Comparison of ENCODE assay signal across 27 cellular contexts in genomic region chr5:1020461-1020961, GRCh38. TPM values are rescaled to one million over a fixed set of nuclear protein-coding genes. Genes with fewer than 3 reads are reported as not detected.
DNase-seq lines count a peak whose midpoint lies in the region; ATAC-seq and TF ChIP-seq lines count a peak whose summit lies in the region.
"Had no signal": no experiment of that assay in that cellular context is flagged by ENCODE, and none has a peak within 500 bp of the region (broad histone marks: within the 10 kb centered on the region; RNA-seq: fewer than 3 reads in every experiment).

No MANE protein-coding gene starts in this region.

- DNase-seq in A673 (ENCODE audit: low spot score) = no peak
- DNase-seq in endodermal cell = no peak
- DNase-seq in mesothelial cell of epicardium (ENCODE audit: low spot score in 2 of 2, unreplicated experiment in 2 of 2) = no peak
- no peak for DNase-seq in activated naive CD4-positive, alpha-beta T cell treated with Interleukin-2 at 50 U/mL for 16 hours
- DNase-seq in CD8-positive, alpha-beta T cell = no peak
- DNase-seq: activated CD4-positive, alpha-beta T cell treated with anti-CD3 and anti-CD28 coated beads for 36 hours; activated CD8-positive, alpha-beta memory T cell treated with anti-CD3 and anti-CD28 coated beads for 24 hours; activated effector memory CD4-positive, alpha-beta T cell treated with Interleukin-2 at 50 U/mL for 16 hours; activated naive CD8-positive, alpha-beta T cell treated with anti-CD3 and anti-CD28 coated beads for 36 hours; Calu3; caudate nucleus; DND-41; gastrocnemius medialis; GOT3; IMR-90; NCI-H1092; NCI-H187 treated with DMSO at 0.1 percent for 48 hours; NCI-H748 treated with DMSO at 0.1 percent for 48 hours; stimulated activated CD4-positive, alpha-beta T cell treated with anti-CD3 and anti-CD28 coated beads, Interleukin-4, amount 100 ng/mL, for 4 hours; stimulated activated naive B cell treated with anti-CD40 and anti-IgM and Interleukin-4, amounts not matched to agents 10 μg/mL and 1 μg/mL and 100 μg/mL, for 72 hours; testis had no signal

- H3K36me3 ChIP-seq in A673 (ENCODE audit: insufficient read depth, low read length, poor library complexity, severe bottlenecking) (peaks cover 2% of the 10 kb centered on the region), HEK293 (ENCODE audit: control insufficient read depth in 2 of 2, insufficient read depth in 1 of 2, low read length in 2 of 2) (peaks cover 0 to 6% of the 10 kb centered on the region in 2 experiments; a peak in 1 of 3 replicates), endodermal cell (ENCODE audit: control insufficient read depth, insufficient read depth, low read length) (no peaks in the 10 kb centered on the region)
- no peaks in the 10 kb centered on the region for H3K36me3 ChIP-seq in CD8-positive, alpha-beta T cell (ENCODE audit: insufficient read depth, low read length)
- H3K36me3 ChIP-seq: gastrocnemius medialis had no signal

- H3K4me1 Mint-ChIP-seq in endodermal cell (peaks cover 8% of the 10 kb centered on the region), mesothelial cell of epicardium (peaks cover 25% of the 10 kb centered on the region)
- no peaks in the 10 kb centered on the region for H3K4me1 Mint-ChIP-seq in CD8-positive, alpha-beta T cell (ENCODE audit: low read depth)
- H3K4me1 Mint-ChIP-seq: activated CD4-positive, alpha-beta T cell treated with anti-CD3 and anti-CD28 coated beads for 36 hours; activated naive CD8-positive, alpha-beta T cell treated with anti-CD3 and anti-CD28 coated beads for 36 hours; naive thymus-derived CD8-positive, alpha-beta T cell; stimulated activated naive B cell treated with anti-CD40 and anti-IgM and Interleukin-4, amounts not matched to agents 10 μg/mL and 1 μg/mL and 100 μg/mL, for 72 hours had no signal

- no peak overlapping the region for H3K9ac ChIP-seq in endodermal cell (ENCODE audit: extremely low read depth, low read length, poor library complexity, severe bottlenecking)

- H3K27ac ChIP-seq in A673 (ENCODE audit: low read depth, low read length, poor library complexity, severe bottlenecking) (peak overlapping the region; percentile 71), HEK293 (ENCODE audit: extremely low read depth, low read depth, low read length) (no peak overlapping the region), endodermal cell (ENCODE audit: low read depth, low read length) (peak overlapping the region; percentile 66)
- no peak overlapping the region for H3K27ac ChIP-seq in CD8-positive, alpha-beta T cell (ENCODE audit: low read depth, low read length)
- H3K27ac ChIP-seq: C4-2B, gastrocnemius medialis, testis had no signal

- H3K9me3 ChIP-seq in A673 (ENCODE audit: low read depth, low read length, poor library complexity, severe bottlenecking) = no peaks in the 10 kb centered on the region
- H3K9me3 ChIP-seq in HEK293 (ENCODE audit: control insufficient read depth, insufficient read depth, low read depth, low read length) = no peaks in the 10 kb centered on the region
- H3K9me3 ChIP-seq in endodermal cell (ENCODE audit: control insufficient read depth, low read length) = no peaks in the 10 kb centered on the region
- no peaks in the 10 kb centered on the region for H3K9me3 ChIP-seq in CD8-positive, alpha-beta T cell (ENCODE audit: low read length)
- H3K9me3 ChIP-seq: gastrocnemius medialis, testis had no signal

- H3K9me3 Mint-ChIP-seq in endodermal cell (peaks cover 1% of the 10 kb centered on the region), mesothelial cell of epicardium (no peaks in the 10 kb centered on the region)
- no peaks in the 10 kb centered on the region for H3K9me3 Mint-ChIP-seq in CD8-positive, alpha-beta T cell
- H3K9me3 Mint-ChIP-seq: activated naive CD8-positive, alpha-beta T cell treated with anti-CD3 and anti-CD28 coated beads for 36 hours; naive thymus-derived CD8-positive, alpha-beta T cell; stimulated activated naive B cell treated with anti-CD40 and anti-IgM and Interleukin-4, amounts not matched to agents 10 μg/mL and 1 μg/mL and 100 μg/mL, for 72 hours had no signal

- H3K4me3 ChIP-seq in A673 (ENCODE audit: low read depth, low read length, poor library complexity, severe bottlenecking) = no peak overlapping the region
- H3K4me3 ChIP-seq in HEK293 (ENCODE audit: low read depth, low read length) = no peak overlapping the region
- H3K4me3 ChIP-seq in endodermal cell (ENCODE audit: low read length) = no peak overlapping the region
- H3K4me3 ChIP-seq in CD8-positive, alpha-beta T cell (ENCODE audit: low read depth, low read length) = no peak overlapping the region
- H3K4me3 ChIP-seq: gastrocnemius medialis, testis had no signal

- H3K27me3 Mint-ChIP-seq in endodermal cell (ENCODE audit: insufficient read depth) (no peaks in the 10 kb centered on the region), mesothelial cell of epicardium (ENCODE audit: low read depth) (peaks cover 8% of the 10 kb centered on the region)
- no peaks in the 10 kb centered on the region for H3K27me3 Mint-ChIP-seq in CD8-positive, alpha-beta T cell (ENCODE audit: low read depth)
- H3K27me3 Mint-ChIP-seq: activated CD4-positive, alpha-beta T cell treated with anti-CD3 and anti-CD28 coated beads for 36 hours; activated naive CD8-positive, alpha-beta T cell treated with anti-CD3 and anti-CD28 coated beads for 36 hours; naive thymus-derived CD8-positive, alpha-beta T cell had no signal

- no TSS peak for BruUV-seq in A673 (replicated peaks; lab: Mats Ljungman, UMichigan)

- 76 to 78% methylated on average over 6 to 16 of the region's 16 CpGs for WGBS in endodermal cell (ENCODE audit: insufficient coverage in 1 of 2, insufficient read length in 1 of 2), 2 experiments

- intact Hi-C loops in A673 (cut with micrococcal nuclease; ENCODE audit: unreplicated experiment) = no loop called here
- intact Hi-C loops in CD8-positive, alpha-beta T cell (cut with DNase I, micrococcal nuclease) = no loop called here

- CTCF ChIA-PET in A673 (lab: Charles Lee) = no interaction called here
- CTCF ChIA-PET in HEK293 (lab: Yijun Ruan, JAX) = interaction anchor here (0.7 to 4.6 kb wide), 5 partner anchors 12 to 361 kb away, joined by 3 to 51 read pairs (median 4); partner anchors contain the start of gene NKD2
- CTCF ChIA-PET in CD8-positive, alpha-beta T cell (lab: Charles Lee) = interaction anchor here (0.7 kb wide), 1 partner anchor 57 kb away, joined by 3 read pairs; no protein-coding TSS in a partner anchor

- H3K36me3 Mint-ChIP-seq in endodermal cell (ENCODE audit: low read depth) (no peaks in the 10 kb centered on the region), mesothelial cell of epicardium (no peaks in the 10 kb centered on the region)
- H3K36me3 Mint-ChIP-seq in CD8-positive, alpha-beta T cell = no peaks in the 10 kb centered on the region
- H3K36me3 Mint-ChIP-seq: activated naive CD8-positive, alpha-beta T cell treated with anti-CD3 and anti-CD28 coated beads for 36 hours; naive thymus-derived CD8-positive, alpha-beta T cell; stimulated activated naive B cell treated with anti-CD40 and anti-IgM and Interleukin-4, amounts not matched to agents 10 μg/mL and 1 μg/mL and 100 μg/mL, for 72 hours had no signal

- peaks cover 23% of the 10 kb centered on the region for H3K4me1 ChIP-seq in A673 (ENCODE audit: insufficient read depth, low read length, poor library complexity, severe bottlenecking)
- no peaks in the 10 kb centered on the region for H3K4me1 ChIP-seq in HEK293 (ENCODE audit: control insufficient read depth, insufficient read depth, low read length)
- H3K4me1 ChIP-seq in endodermal cell (ENCODE audit: control insufficient read depth, insufficient read depth, low read length) = no peaks in the 10 kb centered on the region
- no peaks in the 10 kb centered on the region for H3K4me1 ChIP-seq in CD8-positive, alpha-beta T cell (ENCODE audit: insufficient read depth, low read length)
- H3K4me1 ChIP-seq: gastrocnemius medialis, testis had no signal

- H3K27ac Mint-ChIP-seq in endodermal cell (no peak overlapping the region), mesothelial cell of epicardium (peak overlapping the region; percentile 85)
- no peak overlapping the region for H3K27ac Mint-ChIP-seq in CD8-positive, alpha-beta T cell
- H3K27ac Mint-ChIP-seq: activated CD4-positive, alpha-beta T cell treated with anti-CD3 and anti-CD28 coated beads for 36 hours; activated naive CD8-positive, alpha-beta T cell treated with anti-CD3 and anti-CD28 coated beads for 36 hours; naive thymus-derived CD8-positive, alpha-beta T cell; stimulated activated naive B cell treated with anti-CD40 and anti-IgM and Interleukin-4, amounts not matched to agents 10 μg/mL and 1 μg/mL and 100 μg/mL, for 72 hours had no signal

- H3K4me3 Mint-ChIP-seq in endodermal cell (no peak overlapping the region), mesothelial cell of epicardium (peak overlapping the region; percentile 26)
- H3K4me3 Mint-ChIP-seq in CD8-positive, alpha-beta T cell = no peak overlapping the region
- H3K4me3 Mint-ChIP-seq: activated CD4-positive, alpha-beta T cell treated with anti-CD3 and anti-CD28 coated beads for 36 hours; activated naive CD8-positive, alpha-beta T cell treated with anti-CD3 and anti-CD28 coated beads for 36 hours; naive thymus-derived CD8-positive, alpha-beta T cell; stimulated activated naive B cell treated with anti-CD40 and anti-IgM and Interleukin-4, amounts not matched to agents 10 μg/mL and 1 μg/mL and 100 μg/mL, for 72 hours had no signal

- ATAC-seq in GM18867 (IDR thresholded peaks at IDR 0.05; ENCODE audit: unreplicated experiment) (no peak), GM21528 (IDR thresholded peaks at IDR 0.05; ENCODE audit: low FRiP score, unreplicated experiment) (no peak)
- no peak for ATAC-seq in CD8-positive, alpha-beta T cell
- ATAC-seq: activated CD4-positive, alpha-beta T cell treated with anti-CD3 and anti-CD28 coated beads for 36 hours; gastrocnemius medialis; naive thymus-derived CD8-positive, alpha-beta T cell; sciatic nerve; stimulated activated naive B cell treated with anti-CD40 and anti-IgM and Interleukin-4, amounts not matched to agents 10 μg/mL and 1 μg/mL and 100 μg/mL, for 72 hours had no signal

- TF ChIP-seq CTCF in A673 (conservative IDR thresholded peaks at IDR 0.05; ENCODE audit: low read depth, low read length) = no peak
- no peak for TF ChIP-seq CTCF in HEK293 (tag by site-specific recombination; IDR thresholded peaks at IDR 0.05)
- no peak for TF ChIP-seq CTCF in endodermal cell (conservative IDR thresholded peaks at IDR 0.05)
- TF ChIP-seq CTCF in mesothelial cell of epicardium (IDR thresholded peaks at IDR 0.05; ENCODE audit: unreplicated experiment) = no peak
- no peak for TF ChIP-seq CTCF in CD8-positive, alpha-beta T cell (IDR thresholded peaks at IDR 0.05)

- H3K27me3 ChIP-seq in A673 (replicated peaks; ENCODE audit: insufficient read depth, low read depth, low read length, poor library complexity) = no peaks in the 10 kb centered on the region
- no peaks in the 10 kb centered on the region for H3K27me3 ChIP-seq in endodermal cell (ENCODE audit: control insufficient read depth, insufficient read depth, low read length, poor library complexity, severe bottlenecking)
- no peaks in the 10 kb centered on the region for H3K27me3 ChIP-seq in CD8-positive, alpha-beta T cell (ENCODE audit: insufficient read depth, low read length)
- H3K27me3 ChIP-seq: gastrocnemius medialis, testis had no signal

- POLR2A ChIA-PET in A673 (lab: Charles Lee; ENCODE audit: low non-redundant PET) (no interaction called here), HEK293 (lab: Yijun Ruan, JAX) (interaction anchor here (0.8 kb wide), 1 partner anchor 12 kb away, joined by 3 read pairs; no protein-coding TSS in a partner anchor)
- POLR2A ChIA-PET in CD8-positive, alpha-beta T cell (lab: Charles Lee) = no interaction called here

RNA-seq across cellular contexts. Expression of gene NKD2, which starts 11.9 kb away (rescaled TPM):
- total RNA-seq in A673 (2021) (22.9 and 23.5 TPM in 2 replicates), endodermal cell (10 to 100 TPM; 11.2 to 13.9 TPM), mesothelial cell of epicardium (52.8 to 65.1 TPM (median 63.4 TPM) in 3 replicates)
- polyA plus RNA-seq in endodermal cell (2013, experiment 1 of 2) = 63.1 TPM
- 59.4 TPM for polyA plus RNA-seq in endodermal cell (2013, experiment 2 of 2)
- under 1 TPM in 1 of 2 experiments, not detected in 1; 0.33 TPM for total RNA-seq in CD8-positive, alpha-beta T cell
- total RNA-seq: gastrocnemius medialis; IMR-90; naive thymus-derived CD8-positive, alpha-beta T cell had no signal
- polyA plus RNA-seq: IMR-90 had no signal

Comparison
In these comparisons a context has a peak if more than half of its experiments do, and no peak if none do; other contexts are left out.
1. H3K27ac ChIP-seq: peak in A673 (single experiment) and endodermal cell (single experiment); none in HEK293 (single experiment) and CD8-positive, alpha-beta T cell (single experiment).
2. RNA of gene NKD2, which starts 11.9 kb away (total RNA-seq): 52.8 to 65.1 TPM in mesothelial cell of epicardium, 22.9 to 23.5 TPM in A673 and 11.2 to 13.9 TPM in endodermal cell; 0.33 TPM in CD8-positive, alpha-beta T cell; every median in the first group is over 4 times any median in the second.